8 cellular contexts compared by ENCODE assay signal in genomic region chr12:90854136-90854689, GRCh38.
DNase-seq lines count a peak whose midpoint lies in the region; ATAC-seq, FAIRE-seq and TF ChIP-seq lines count a peak whose summit lies in the region.

No MANE protein-coding gene starts in this region.

- no peak overlapping the region for H3K27ac Mint-ChIP-seq in astrocyte (ENCODE audit: unreplicated experiment)
- no peak overlapping the region for H3K27ac Mint-ChIP-seq in type B pancreatic cell
- no peak overlapping the region for H3K27ac Mint-ChIP-seq in activated T-cell treated with anti-CD3 and anti-CD28 coated beads, Interleukin-2, amount 50 U/mL, for 24 hours

- ATAC-seq in HG02759 (IDR thresholded peaks at IDR 0.05; ENCODE audit: unreplicated experiment), result peak; percentile 81

- H3K36me3 ChIP-seq in BE2C (no peaks in the 10 kb centered on the region), astrocyte (ENCODE audit: insufficient read depth, low read length) (no peaks in the 10 kb centered on the region)

- no peak overlapping the region for H2AFZ ChIP-seq in astrocyte (ENCODE audit: low read depth, low read length)

- no peak overlapping the region for H3K9ac ChIP-seq in astrocyte (ENCODE audit: low read length)

- peak; percentile 87 for TF ChIP-seq CTCF in BE2C (IDR thresholded peaks at IDR 0.05; ENCODE audit: low read depth, low read length)
- peak; percentile 66 for TF ChIP-seq CTCF in GM12875 (IDR thresholded peaks at IDR 0.05; ENCODE audit: borderline replicate concordance, insufficient read depth, low read depth, low read length)
- TF ChIP-seq CTCF in astrocyte (IDR thresholded peaks at IDR 0.05; ENCODE audit: insufficient read depth, low read depth, low read length), result peak; percentile 83
- peak; percentile 89 for TF ChIP-seq CTCF in type B pancreatic cell (conservative IDR thresholded peaks at IDR 0.05)

- H3K4me1 ChIP-seq in BE2C, result no peaks in the 10 kb centered on the region
- H3K4me1 ChIP-seq in astrocyte (ENCODE audit: insufficient read depth, low read length), result no peaks in the 10 kb centered on the region

- peak; percentile 60 for DNase-seq in BE2C
- DNase-seq in NCI-H2171 (lab: John Stamatoyannopoulos, UW), result peak; percentile 29
- peak; percentile 20 for DNase-seq in astrocyte (ENCODE audit: low read depth)
- peak; percentile 51 for DNase-seq in iris pigment epithelial cell (ENCODE audit: low read depth)
- DNase-seq in type B pancreatic cell (ENCODE audit: extremely low spot score, unreplicated experiment), result no peak
- no peak for DNase-seq in activated T-cell treated with anti-CD3 and anti-CD28 coated beads, Interleukin-2, amount 50 U/mL, for 24 hours

- H3K9me3 ChIP-seq in BE2C (no peaks in the 10 kb centered on the region), astrocyte (ENCODE audit: insufficient read depth, low read depth, low read length) (no peaks in the 10 kb centered on the region)

- peak overlapping the region; percentile 26 for H3K4me2 ChIP-seq in astrocyte (ENCODE audit: low read length)

- H3K4me3 Mint-ChIP-seq in astrocyte (ENCODE audit: unreplicated experiment), result no peak overlapping the region
- H3K4me3 Mint-ChIP-seq in type B pancreatic cell, result no peak overlapping the region
- no peak overlapping the region for H3K4me3 Mint-ChIP-seq in activated T-cell treated with anti-CD3 and anti-CD28 coated beads, Interleukin-2, amount 50 U/mL, for 24 hours

- no peaks in the 10 kb centered on the region for H3K9me3 Mint-ChIP-seq in astrocyte (ENCODE audit: unreplicated experiment)
- no peaks in the 10 kb centered on the region for H3K9me3 Mint-ChIP-seq in type B pancreatic cell
- no peaks in the 10 kb centered on the region for H3K9me3 Mint-ChIP-seq in activated T-cell treated with anti-CD3 and anti-CD28 coated beads, Interleukin-2, amount 50 U/mL, for 24 hours

- H3K36me3 Mint-ChIP-seq in astrocyte (ENCODE audit: low read depth, unreplicated experiment), result no peaks in the 10 kb centered on the region
- no peaks in the 10 kb centered on the region for H3K36me3 Mint-ChIP-seq in type B pancreatic cell
- H3K36me3 Mint-ChIP-seq in activated T-cell treated with anti-CD3 and anti-CD28 coated beads, Interleukin-2, amount 50 U/mL, for 24 hours (ENCODE audit: low read depth), result no peaks in the 10 kb centered on the region

- no peaks in the 10 kb centered on the region for H3K79me2 ChIP-seq in astrocyte (ENCODE audit: insufficient read depth, low read length)

- no peak overlapping the region for H3K27ac ChIP-seq in astrocyte (ENCODE audit: low read depth, low read length)

- no peak for FAIRE-seq in astrocyte (lab: Jason Lieb, UNC)

- no peaks in the 10 kb centered on the region for H3K27me3 Mint-ChIP-seq in astrocyte (ENCODE audit: low read depth, unreplicated experiment)
- no peaks in the 10 kb centered on the region for H3K27me3 Mint-ChIP-seq in type B pancreatic cell
- H3K27me3 Mint-ChIP-seq in activated T-cell treated with anti-CD3 and anti-CD28 coated beads, Interleukin-2, amount 50 U/mL, for 24 hours, result peaks cover 5% of the 10 kb centered on the region

- H3K4me3 ChIP-seq in BE2C (ENCODE audit: low read depth, low read length), result no peak overlapping the region
- no peak overlapping the region for H3K4me3 ChIP-seq in GM12875 (ENCODE audit: low read depth, low read length)
- H3K4me3 ChIP-seq in astrocyte (ENCODE audit: insufficient read depth, low read depth, low read length), result no peak overlapping the region

- H4K20me1 ChIP-seq in astrocyte (ENCODE audit: insufficient read depth, low read length), result no peaks in the 10 kb centered on the region

- peaks cover 2% of the 10 kb centered on the region for H3K4me1 Mint-ChIP-seq in astrocyte (ENCODE audit: low read depth, unreplicated experiment)
- H3K4me1 Mint-ChIP-seq in type B pancreatic cell (ENCODE audit: unreplicated experiment), result peaks cover 11% of the 10 kb centered on the region
- peaks cover 1% of the 10 kb centered on the region for H3K4me1 Mint-ChIP-seq in activated T-cell treated with anti-CD3 and anti-CD28 coated beads, Interleukin-2, amount 50 U/mL, for 24 hours (ENCODE audit: low read depth)

- no peaks in the 10 kb centered on the region for H3K27me3 ChIP-seq in BE2C
- H3K27me3 ChIP-seq in astrocyte (ENCODE audit: insufficient read depth, low read length), result no peaks in the 10 kb centered on the region

Comparison
In these comparisons a context has a peak if more than half of its experiments do, and no peak if none do; other contexts are left out.
1. DNase-seq: peak in BE2C (single experiment), NCI-H2171 (single experiment), astrocyte (single experiment) and iris pigment epithelial cell (single experiment); none in type B pancreatic cell (single experiment) and activated T-cell treated with anti-CD3 and anti-CD28 coated beads, Interleukin-2, amount 50 U/mL, for 24 hours (single experiment).
2. Peak in every context shown above with its lines, with median percentiles within 50 percentile points of each other: CTCF ChIP-seq.